In genomic region chr7:15099074-15099473, GRCh38 we compare ENCODE assay signal across 16 cellular contexts.
DNase-seq lines count a peak whose midpoint lies in the region; ATAC-seq and TF ChIP-seq lines count a peak whose summit lies in the region.
"Had no signal": no experiment of that assay in that cellular context is flagged by ENCODE, and none has a peak within 500 bp of the region (broad histone marks: within the 10 kb centered on the region; RNA-seq: fewer than 3 reads in every experiment).

No MANE protein-coding gene starts in this region.

- CTCF ChIA-PET in OCI-LY7 (lab: Charles Lee; ENCODE audit: unreplicated experiment), result no interaction called here

- H3K9me3 ChIP-seq in SK-N-MC (ENCODE audit: low read depth, low read length) (no peaks in the 10 kb centered on the region), neural cell (ENCODE audit: low read length) (no peaks in the 10 kb centered on the region), OCI-LY7 (ENCODE audit: low read length) (no peaks in the 10 kb centered on the region)
- H3K9me3 ChIP-seq: A549; BLaER1 treated with 17β-estradiol and CSF1 and Interleukin-3, amounts not matched to agents 10 nM and 100 nM; Caco-2 had no signal

- ATAC-seq in SK-N-SH treated with all-trans-retinoic acid at 6 μM for 48 hours, result peak; percentile 78
- no peak for ATAC-seq in GM21528 (IDR thresholded peaks at IDR 0.05; ENCODE audit: low FRiP score, unreplicated experiment)
- ATAC-seq: A549; CD8-positive, alpha-beta T cell had no signal

- H2AFZ ChIP-seq in neural cell (ENCODE audit: low read depth, low read length), result no peak overlapping the region
- H2AFZ ChIP-seq in OCI-LY7 (ENCODE audit: low read length), result no peak overlapping the region

- no peaks in the 10 kb centered on the region for H3F3A ChIP-seq in neural cell (ENCODE audit: insufficient read depth, low read length, poor library complexity, severe bottlenecking)

- no peaks in the 10 kb centered on the region for H3K79me2 ChIP-seq in neural cell (replicated peaks; ENCODE audit: insufficient read depth, low read length)
- no peaks in the 10 kb centered on the region for H3K79me2 ChIP-seq in OCI-LY7 (ENCODE audit: insufficient read depth, low read depth, low read length)

- intact Hi-C loops in OCI-LY7 (cut with micrococcal nuclease; ENCODE audit: unreplicated experiment), result no loop called here

- H3K4me3 ChIP-seq in SK-N-MC (no peak overlapping the region), neural cell (ENCODE audit: low read length) (peak overlapping the region; percentile 5), OCI-LY7 (ENCODE audit: low read depth, low read length, poor library complexity, severe bottlenecking) (no peak overlapping the region)
- H3K4me3 ChIP-seq: A549; BLaER1 treated with 17β-estradiol and CSF1 and Interleukin-3, amounts not matched to agents 10 nM and 100 nM had no signal

- H3K4me2 ChIP-seq in neural cell (ENCODE audit: low read length), result no peak overlapping the region
- no peak overlapping the region for H3K4me2 ChIP-seq in OCI-LY7 (ENCODE audit: low read length)
- H3K4me2 ChIP-seq: A549; BLaER1 treated with 17β-estradiol and CSF1 and Interleukin-3, amounts not matched to agents 10 nM and 100 nM had no signal

- H3K4me1 ChIP-seq in OCI-LY7 (ENCODE audit: insufficient read depth, low read length, poor library complexity, severe bottlenecking), result no peaks in the 10 kb centered on the region
- H3K4me1 ChIP-seq: A549; BLaER1 treated with 17β-estradiol and CSF1 and Interleukin-3, amounts not matched to agents 10 nM and 100 nM; Caco-2 had no signal

- TF ChIP-seq EP300 in neural cell (conservative IDR thresholded peaks at IDR 0.05; ENCODE audit: poor library complexity, severe bottlenecking), result no peak

- no peaks in the 10 kb centered on the region for H3K9me2 ChIP-seq in neural cell (ENCODE audit: insufficient read depth, low read length)
- H3K9me2 ChIP-seq in OCI-LY7 (ENCODE audit: insufficient read depth, low read length), result no peaks in the 10 kb centered on the region

- H3K27ac ChIP-seq in SK-N-MC (peak overlapping the region; percentile 23; the same call in 1 of the 2 replicates), neural cell (ENCODE audit: low read length) (peak overlapping the region; percentile 42), OCI-LY7 (ENCODE audit: low read depth, low read length, poor library complexity, severe bottlenecking) (no peak overlapping the region)
- H3K27ac ChIP-seq: 22Rv1; A549; BLaER1 treated with 17β-estradiol and CSF1 and Interleukin-3, amounts not matched to agents 10 nM and 100 nM; C4-2B had no signal

- no TSS peak for BruUV-seq in OCI-LY7 (replicated peaks; lab: Mats Ljungman, UMichigan)

- POLR2A ChIA-PET in OCI-LY7 (lab: Charles Lee), result interaction anchor here (0.8 to 1.0 kb wide), 2 partner anchors 12 kb away, joined by 3 read pairs; no protein-coding TSS in a partner anchor

- H3K36me3 ChIP-seq in SK-N-MC (ENCODE audit: insufficient read depth, low read length) (no peaks in the 10 kb centered on the region), neural cell (ENCODE audit: insufficient read depth, low read length) (no peaks in the 10 kb centered on the region), OCI-LY7 (ENCODE audit: insufficient read depth, low read length) (no peaks in the 10 kb centered on the region)
- H3K36me3 ChIP-seq: BLaER1 treated with 17β-estradiol and CSF1 and Interleukin-3, amounts not matched to agents 10 nM and 100 nM had no signal

- H4K20me1 ChIP-seq in neural cell (ENCODE audit: insufficient read depth) (no peaks in the 10 kb centered on the region), OCI-LY7 (ENCODE audit: insufficient read depth, low read length) (no peaks in the 10 kb centered on the region)
- H4K20me1 ChIP-seq: BLaER1 treated with 17β-estradiol and CSF1 and Interleukin-3, amounts not matched to agents 10 nM and 100 nM had no signal

- no peak for DNase-seq in SK-N-MC (ENCODE audit: low read depth, low spot score)
- DNase-seq in OCI-LY7 (ENCODE audit: low spot score), result no peak
- DNase-seq: AML-193; Caco-2; Calu3; CD4-positive, alpha-beta T cell; CD8-positive, alpha-beta T cell; DMS79 treated with DMSO at 0.1 percent for 48 hours; GF-D8 had no signal

- TF ChIP-seq RAD21 in neural cell (conservative IDR thresholded peaks at IDR 0.05), result no peak

- H3K9ac ChIP-seq in SK-N-MC (ENCODE audit: insufficient read length) (no peak overlapping the region), neural cell (ENCODE audit: low read length) (no peak overlapping the region)
- H3K9ac ChIP-seq: BLaER1 treated with 17β-estradiol and CSF1 and Interleukin-3, amounts not matched to agents 10 nM and 100 nM had no signal

- no peaks in the 10 kb centered on the region for H3K27me3 ChIP-seq in neural cell (ENCODE audit: insufficient read depth, low read depth, low read length)
- H3K27me3 ChIP-seq: BLaER1 treated with 17β-estradiol and CSF1 and Interleukin-3, amounts not matched to agents 10 nM and 100 nM had no signal

- TF ChIP-seq CTCF in neural cell (IDR thresholded peaks at IDR 0.05; ENCODE audit: poor library complexity, severe bottlenecking) (no peak), OCI-LY7 (conservative IDR thresholded peaks at IDR 0.05; ENCODE audit: low read length) (no peak)

TF ChIP-seq in SK-N-SH treated with all-trans-retinoic acid at 6 μM for 48 hours, 23 proteins besides CTCF, POLR2A, EP300 and RAD21:
- TF ChIP-seq TOX (CRISPR knock-in tag; IDR thresholded peaks at IDR 0.05; ENCODE audit: borderline replicate concordance) (no peak), TCF4 (CRISPR knock-in tag; IDR thresholded peaks at IDR 0.05; ENCODE audit: borderline replicate concordance) (peak; percentile 84), TSHZ2 (CRISPR knock-in tag; IDR thresholded peaks at IDR 0.05) (peak; percentile 48; the same call in 1 of the 2 replicates)

TF ChIP-seq in neural cell, 6 proteins besides CTCF, POLR2A, EP300 and RAD21:
- TF ChIP-seq TAF1 (IDR thresholded peaks at IDR 0.05; ENCODE audit: low read depth) (no peak), MXI1 (conservative IDR thresholded peaks at IDR 0.05; ENCODE audit: poor library complexity, severe bottlenecking) (no peak), EZH2 (IDR thresholded peaks at IDR 0.05; ENCODE audit: borderline replicate concordance, insufficient read depth, low read length, poor library complexity, severe bottlenecking) (no peak), REST (IDR thresholded peaks at IDR 0.05; ENCODE audit: borderline replicate concordance) (no peak), POLR2AphosphoS5 (IDR thresholded peaks at IDR 0.05) (no peak), SMC3 (conservative IDR thresholded peaks at IDR 0.05; ENCODE audit: poor library complexity) (no peak)
